Comparison of ENCODE assay signal across 8 cellular contexts in genomic region chr3:150787741-150788370, GRCh38. TPM values are rescaled to one million over a fixed set of nuclear protein-coding genes. Genes with fewer than 3 reads are reported as not detected.
DNase-seq lines count a peak whose midpoint lies in the region; ATAC-seq lines count a peak whose summit lies in the region.

No MANE protein-coding gene starts in this region.

- intact Hi-C loops in cardiac septum (cut with DNase I), result loop anchor here (2.0 to 5.0 kb wide), 2 partner anchors 79 to 359 kb away; no protein-coding TSS in a partner anchor

- peaks cover 5% of the 10 kb centered on the region for H3K4me1 ChIP-seq in HAP-1

- no peak overlapping the region for H3K4me3 Mint-ChIP-seq in activated naive CD8-positive, alpha-beta T cell treated with anti-CD3 and anti-CD28 coated beads for 36 hours

- peaks cover 15% of the 10 kb centered on the region for H3K27me3 Mint-ChIP-seq in activated naive CD8-positive, alpha-beta T cell treated with anti-CD3 and anti-CD28 coated beads for 36 hours

- DNase-seq in GDM1 (lab: John Stamatoyannopoulos, UW), result peak; percentile 43
- DNase-seq in HAP-1 (ENCODE audit: low spot score in 2 of 2), result peak; percentile 73 to 93
- DNase-seq in NAMALWA (ENCODE audit: low spot score), result peak; percentile 83
- DNase-seq in T follicular helper cell (ENCODE audit: low read depth), result peak; percentile 62
- DNase-seq in activated naive CD8-positive, alpha-beta T cell treated with anti-CD3 and anti-CD28 coated beads for 36 hours, result peak; percentile 76
- DNase-seq in cardiac septum (ENCODE audit: low spot score), result peak; percentile 93
- DNase-seq in renal cortical epithelial cell (ENCODE audit: low read depth), result peak; percentile 58

- H3K36me3 Mint-ChIP-seq in activated naive CD8-positive, alpha-beta T cell treated with anti-CD3 and anti-CD28 coated beads for 36 hours, result no peaks in the 10 kb centered on the region

- peaks cover 10% of the 10 kb centered on the region for H3K27me3 ChIP-seq in HAP-1 (ENCODE audit: low read depth)

- no peak for ATAC-seq in GM21423 (IDR thresholded peaks at IDR 0.05; ENCODE audit: unreplicated experiment)

- H3K4me1 Mint-ChIP-seq in activated naive CD8-positive, alpha-beta T cell treated with anti-CD3 and anti-CD28 coated beads for 36 hours, result peaks cover 31% of the 10 kb centered on the region

- H3K36me3 ChIP-seq in HAP-1 (replicated peaks), result no peaks in the 10 kb centered on the region

- no peak overlapping the region for H3K4me3 ChIP-seq in HAP-1

- no peaks in the 10 kb centered on the region for H3K9me3 ChIP-seq in HAP-1

- no peak overlapping the region for H3K27ac Mint-ChIP-seq in activated naive CD8-positive, alpha-beta T cell treated with anti-CD3 and anti-CD28 coated beads for 36 hours

- in situ Hi-C loops in HAP-1 (cut with MboI; ENCODE audit: low sequenced_read_pairs), result loop anchor here (10.0 kb wide), 1 partner anchor 367 kb away; no protein-coding TSS in a partner anchor

- no peaks in the 10 kb centered on the region for H3K9me3 Mint-ChIP-seq in activated naive CD8-positive, alpha-beta T cell treated with anti-CD3 and anti-CD28 coated beads for 36 hours

RNA-seq across cellular contexts. Expression of gene SIAH2, which starts 24.9 kb away (rescaled TPM):
- 10 to 100 TPM; 89.1 to 94.4 TPM for total RNA-seq in activated naive CD8-positive, alpha-beta T cell treated with anti-CD3 and anti-CD28 coated beads for 36 hours
- total RNA-seq in cardiac septum, result 34.4 TPM
- total RNA-seq in renal cortical epithelial cell, result 33.7 and 34.7 TPM in 2 replicates

Comparison
In these comparisons a context has a peak if more than half of its experiments do, and no peak if none do; other contexts are left out.
1. DNase-seq: peak in every context shown above with its lines; median percentile 93 in cardiac septum; 83 in HAP-1; 83 in NAMALWA; 76 in activated naive CD8-positive, alpha-beta T cell treated with anti-CD3 and anti-CD28 coated beads for 36 hours; 62 in T follicular helper cell; 58 in renal cortical epithelial cell; 43 in GDM1.